ENCODE assay signal across 18 cellular contexts in genomic region chr1:33093004-33093403, GRCh38. TPM values are rescaled to one million over a fixed set of nuclear protein-coding genes. Genes with fewer than 3 reads are reported as not detected.
DNase-seq lines count a peak whose midpoint lies in the region; ATAC-seq and TF ChIP-seq lines count a peak whose summit lies in the region.
"Had no signal": no experiment of that assay in that cellular context is flagged by ENCODE, and none has a peak within 500 bp of the region (broad histone marks: within the 10 kb centered on the region; RNA-seq: fewer than 3 reads in every experiment).

No MANE protein-coding gene starts in this region.

- no peaks in the 10 kb centered on the region for H3K23me2 ChIP-seq in H9 (ENCODE audit: insufficient read length, low read depth, low read length, poor library complexity, severe bottlenecking)

- peaks cover 20% of the 10 kb centered on the region for H3K27me3 Mint-ChIP-seq in H9 (ENCODE audit: low read depth)
- no peaks in the 10 kb centered on the region for H3K27me3 Mint-ChIP-seq in effector memory CD8-positive, alpha-beta T cell
- H3K27me3 Mint-ChIP-seq: activated CD4-positive, alpha-beta T cell treated with anti-CD3 and anti-CD28 coated beads, Interleukin-2, amount 10 ng/mL, durations not matched to agents 7 days and 5 days; B cell had no signal

- no peaks in the 10 kb centered on the region for H3K79me1 ChIP-seq in H9 (ENCODE audit: insufficient read depth, low read depth, low read length, poor library complexity, severe bottlenecking)

- H3K18ac ChIP-seq in H9 (ENCODE audit: insufficient read length, low read depth, low read length), result no peak overlapping the region

- H3K4me1 ChIP-seq in H9 (ENCODE audit: insufficient read depth, low read length) (peaks cover 6% of the 10 kb centered on the region; the same call in 1 of the 2 replicates), osteoblast (ENCODE audit: insufficient read depth, low read length) (peaks cover 22% of the 10 kb centered on the region)

- H3K27ac ChIP-seq in H9 (ENCODE audit: insufficient read length, low read depth, low read length) (no peak overlapping the region), osteoblast (ENCODE audit: low read depth, low read length) (no peak overlapping the region), dorsolateral prefrontal cortex (peak overlapping the region in 1 of 59 donors; percentile 6)
- H3K27ac ChIP-seq: heart left ventricle had no signal

- no peak overlapping the region; a peak in 2 of 7 replicates for H3K27ac Mint-ChIP-seq in H9
- peak overlapping the region; percentile 55 to 62 for H3K27ac Mint-ChIP-seq in effector memory CD8-positive, alpha-beta T cell
- H3K27ac Mint-ChIP-seq: activated CD4-positive, alpha-beta T cell treated with anti-CD3 and anti-CD28 coated beads, Interleukin-2, amount 10 ng/mL, durations not matched to agents 7 days and 5 days; B cell had no signal

- intact Hi-C loops in dorsolateral prefrontal cortex (cut with DNase I), result no loop called here

- H2AFZ ChIP-seq in H9 (ENCODE audit: low read length) (no peak overlapping the region), osteoblast (ENCODE audit: low read length) (no peak overlapping the region)

- no peak overlapping the region for H3T11ph ChIP-seq in H9 (ENCODE audit: low read length)

- no peaks in the 10 kb centered on the region for H3K9me3 ChIP-seq in H9 (ENCODE audit: control insufficient read depth, low read depth, low read length)
- H3K9me3 ChIP-seq in osteoblast (ENCODE audit: low read depth, low read length), result no peaks in the 10 kb centered on the region
- H3K9me3 ChIP-seq: heart left ventricle had no signal

- peak; percentile 38; the same call in 2 of the 3 replicates for TF ChIP-seq CTCF in H9 (conservative IDR thresholded peaks at IDR 0.05)
- peak; percentile 3 for TF ChIP-seq CTCF in NB4 (IDR thresholded peaks at IDR 0.05; ENCODE audit: low read depth, low read length)
- TF ChIP-seq CTCF in osteoblast (IDR thresholded peaks at IDR 0.05; ENCODE audit: extremely low read depth, low read depth, low read length), result peak; percentile 5
- no peak for TF ChIP-seq CTCF in dorsolateral prefrontal cortex (IDR thresholded peaks at IDR 0.05 in 54 of 56, conservative IDR thresholded peaks at IDR 0.05 in 2 of 56; ENCODE audit: low read depth in 1 of 56, partially characterized antibody in 56 of 56)

- no peak overlapping the region for H2BK12ac ChIP-seq in H9 (ENCODE audit: insufficient read length, low read depth, low read length)

- H4K8ac ChIP-seq in H9 (replicated peaks; ENCODE audit: insufficient read length, low read depth, low read length), result no peak overlapping the region

- H3K36me3 ChIP-seq in osteoblast (ENCODE audit: insufficient read depth, low read length), result no peaks in the 10 kb centered on the region

- no peak overlapping the region for H2BK120ac ChIP-seq in H9 (ENCODE audit: low read depth, low read length, poor library complexity, severe bottlenecking)

- no peak overlapping the region for H3K56ac ChIP-seq in H9 (ENCODE audit: insufficient read length, low read depth, low read length)

- H2AK5ac ChIP-seq in H9 (ENCODE audit: insufficient read length, low read length), result no peak overlapping the region

- H3K14ac ChIP-seq in H9 (ENCODE audit: insufficient read depth, low read length), result no peak overlapping the region

- no peak overlapping the region for H2BK15ac ChIP-seq in H9 (ENCODE audit: low read depth, low read length)

- TF ChIP-seq POLR2A in NB4 (IDR thresholded peaks at IDR 0.05; ENCODE audit: extremely low read depth, insufficient read length), result no peak

- no peaks in the 10 kb centered on the region for H3K36me3 Mint-ChIP-seq in H9 (ENCODE audit: insufficient read depth in 1 of 3, low read depth in 3 of 3)
- H3K36me3 Mint-ChIP-seq in effector memory CD8-positive, alpha-beta T cell (ENCODE audit: insufficient read depth), result no peaks in the 10 kb centered on the region

- no peak overlapping the region; a peak in 1 of 5 replicates for H3K4me3 Mint-ChIP-seq in H9
- H3K4me3 Mint-ChIP-seq in effector memory CD8-positive, alpha-beta T cell, result no peak overlapping the region
- H3K4me3 Mint-ChIP-seq: activated CD4-positive, alpha-beta T cell treated with anti-CD3 and anti-CD28 coated beads, Interleukin-2, amount 10 ng/mL, durations not matched to agents 7 days and 5 days; B cell had no signal

- H3K4me3 ChIP-seq in NB4 (ENCODE audit: low read depth, low read length) (no peak overlapping the region), osteoblast (ENCODE audit: insufficient read depth, low read length) (no peak overlapping the region), dorsolateral prefrontal cortex (no peak overlapping the region)
- H3K4me3 ChIP-seq: heart left ventricle had no signal

- H4K20me1 ChIP-seq in H9 (ENCODE audit: control insufficient read depth, insufficient read depth, insufficient read length) (peaks cover 2% of the 10 kb centered on the region), osteoblast (ENCODE audit: insufficient read depth, low read length) (no peaks in the 10 kb centered on the region)

- ATAC-seq in effector memory CD8-positive, alpha-beta T cell (replicated peaks), result no peak
- ATAC-seq: heart left ventricle, right cardiac atrium had no signal

- no peak overlapping the region for H4K91ac ChIP-seq in H9 (ENCODE audit: insufficient read length, low read depth, low read length)

- no peak overlapping the region for H3K4me2 ChIP-seq in H9 (ENCODE audit: insufficient read depth, insufficient read length, low read length)
- no peak overlapping the region for H3K4me2 ChIP-seq in osteoblast (ENCODE audit: insufficient read depth, low read length)

- H2BK5ac ChIP-seq in H9 (ENCODE audit: insufficient read length, low read length), result no peak overlapping the region

- H3K79me2 ChIP-seq in H9 (ENCODE audit: insufficient read depth, low read length) (no peaks in the 10 kb centered on the region), osteoblast (ENCODE audit: insufficient read depth, low read length) (no peaks in the 10 kb centered on the region)

- no peak overlapping the region for H3K23ac ChIP-seq in H9 (ENCODE audit: insufficient read length, low read depth, low read length)

- H3K9me3 Mint-ChIP-seq in H9, result no peaks in the 10 kb centered on the region; a peak in 2 of 5 replicates
- H3K9me3 Mint-ChIP-seq in effector memory CD8-positive, alpha-beta T cell, result no peaks in the 10 kb centered on the region
- H3K9me3 Mint-ChIP-seq: activated CD4-positive, alpha-beta T cell treated with anti-CD3 and anti-CD28 coated beads, Interleukin-2, amount 10 ng/mL, durations not matched to agents 7 days and 5 days had no signal

- no peak overlapping the region for H3K4ac ChIP-seq in H9 (ENCODE audit: low read depth, low read length)

- no peak overlapping the region for H4K5ac ChIP-seq in H9 (ENCODE audit: insufficient read length, low read depth, low read length)

- H3K27me3 ChIP-seq in H9 (ENCODE audit: insufficient read depth, low read length) (no peaks in the 10 kb centered on the region), osteoblast (ENCODE audit: insufficient read depth, low read length) (no peaks in the 10 kb centered on the region), dorsolateral prefrontal cortex (no peaks in the 10 kb centered on the region)
- H3K27me3 ChIP-seq: heart left ventricle had no signal

- DNase-seq in H9, result peak; percentile 49
- no peak for DNase-seq in NB4 (ENCODE audit: low read depth)
- no peak for DNase-seq in effector memory CD8-positive, alpha-beta T cell
- DNase-seq in osteoblast (ENCODE audit: insufficient read length, low spot score, missing footprints), result no peak
- no peak for DNase-seq in central memory CD4-positive, alpha-beta T cell
- no peak for DNase-seq in activated naive CD4-positive, alpha-beta T cell treated with Interleukin-2 at 50 U/mL for 16 hours
- no peak for DNase-seq in dorsolateral prefrontal cortex
- DNase-seq: activated CD4-positive, alpha-beta T cell treated with anti-CD3 and anti-CD28 coated beads, Interleukin-2, amount 10 ng/mL, durations not matched to agents 7 days and 5 days; amygdala; COR-L47; DND-41; heart left ventricle; NCI-H187 treated with DMSO at 0.1 percent for 48 hours; NCI-H446 treated with DMSO at 0.1 percent for 48 hours; right cardiac atrium; stimulated activated CD4-positive, alpha-beta T cell treated with anti-CD3 and anti-CD28 coated beads, Interleukin-15, amount 100 ng/mL, for 24 hours; SW 1271 had no signal

- no peak overlapping the region for H3K9ac ChIP-seq in H9 (ENCODE audit: extremely low read depth, insufficient read length, low read length)

- no CpG with 5 or more reads among the region's 5 CpGs for WGBS in H9 (ENCODE audit: extremely low coverage, insufficient read length, low lambda C conversion rate)

- H3K4me1 Mint-ChIP-seq in H9, result peaks cover 20% of the 10 kb centered on the region in 2 experiments
- H3K4me1 Mint-ChIP-seq in effector memory CD8-positive, alpha-beta T cell (ENCODE audit: low read depth in 2 of 2), result peaks cover 20 to 30% of the 10 kb centered on the region in 2 donors

- H2BK20ac ChIP-seq in H9 (ENCODE audit: low read depth, low read length, poor library complexity, severe bottlenecking), result no peak overlapping the region

RNA-seq across cellular contexts. Expression of gene AZIN2, which starts 12.1 kb away (rescaled TPM):
- total RNA-seq in H9 (2021) (0.39 and 0.50 TPM in 2 replicates), osteoblast (11.8 and 18.8 TPM in 2 replicates), dorsolateral prefrontal cortex (10 to 100 TPM; 22.5 to 68.9 (median 42.9) TPM)

RNA-seq across cellular contexts. Expression of gene AK2, which starts 56.3 kb away (rescaled TPM):
- total RNA-seq in H9 (2021), result 144 and 159 TPM in 2 replicates
- 89.3 and 139 TPM in 2 replicates for total RNA-seq in osteoblast
- 100 to 1,000 TPM in 6 of 120 experiments, 10 to 100 TPM in 114; 59.4 to 114 (median 81.1) TPM for total RNA-seq in dorsolateral prefrontal cortex

Comparison
In these comparisons a context has a peak if more than half of its experiments do, and no peak if none do; other contexts are left out.
1. H3K27ac Mint-ChIP-seq: peak in effector memory CD8-positive, alpha-beta T cell (2 of 2); none in H9 (0 of 3).
2. CTCF ChIP-seq: peak in H9 (single experiment), NB4 (single experiment) and osteoblast (single experiment); none in dorsolateral prefrontal cortex (0 of 56).